ENCODE assay signal across 20 cellular contexts in the genomic region with DNA sequence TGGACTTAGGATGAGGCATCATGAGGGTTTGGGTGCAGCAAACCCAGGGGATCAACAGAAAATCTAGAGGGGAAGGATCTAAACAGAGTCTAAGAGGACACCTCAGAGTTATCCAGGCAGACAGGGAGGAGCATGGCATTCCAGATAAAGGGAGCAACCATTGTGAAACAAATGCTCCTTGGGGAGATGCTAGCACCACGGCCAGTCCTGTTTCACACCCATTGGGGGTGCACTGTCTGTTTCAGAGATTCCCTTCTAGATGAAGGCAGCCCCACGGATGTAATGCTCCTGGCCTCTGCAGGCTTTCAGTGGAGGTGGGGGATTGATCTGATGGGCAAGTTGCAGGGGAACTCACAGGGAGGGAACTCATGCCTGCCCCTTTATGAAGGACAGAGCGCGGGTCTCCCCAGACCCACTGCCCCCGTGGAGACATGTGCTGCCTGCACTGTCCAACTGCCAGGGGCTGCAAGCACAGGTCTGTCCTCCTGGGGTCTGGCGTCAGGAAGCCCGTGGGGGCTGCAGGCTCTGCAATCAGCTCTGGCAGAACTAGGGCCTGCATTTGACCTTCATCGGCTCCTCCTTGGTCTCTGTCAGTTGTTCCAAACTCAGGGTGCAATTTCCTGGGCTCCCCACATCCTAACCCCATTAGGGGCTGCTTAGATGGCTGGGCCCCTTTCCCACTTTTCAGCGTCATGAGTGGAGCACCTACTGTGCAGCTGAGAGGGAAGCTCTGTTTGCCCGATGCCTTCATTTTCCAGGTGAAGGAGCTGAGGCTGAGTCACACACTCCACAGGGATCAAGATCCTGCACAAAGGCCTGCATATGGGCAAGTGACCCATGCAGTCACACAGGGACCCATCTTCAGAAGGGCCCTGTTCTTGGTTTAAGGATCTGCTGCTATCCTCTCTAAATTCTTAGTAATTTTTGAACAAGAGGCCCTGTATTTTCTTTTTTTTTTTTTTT.
DNase-seq lines count a peak whose midpoint lies in the region; ATAC-seq, FAIRE-seq and TF ChIP-seq lines count a peak whose summit lies in the region.
"Had no signal": no experiment of that assay in that cellular context is flagged by ENCODE, and none has a peak within 500 bp of the region (broad histone marks: within the 10 kb centered on the region; RNA-seq: fewer than 3 reads in every experiment).

No MANE protein-coding gene starts in this region.

- CTCF ChIA-PET in A549 (lab: Yijun Ruan, JAX) (interaction anchor here (1.0 to 1.2 kb wide), 2 partner anchors 163 to 218 kb away, joined by 3 read pairs; no protein-coding TSS in a partner anchor), HEK293 (lab: Yijun Ruan, JAX) (no interaction called here), Calu3 (lab: Charles Lee) (no interaction called here)

- H2AFZ ChIP-seq in GM23248 = no peak overlapping the region

- no peaks in the 10 kb centered on the region for H3K9me3 Mint-ChIP-seq in Calu3 (ENCODE audit: low read depth, unreplicated experiment)
- H3K9me3 Mint-ChIP-seq: activated T-cell treated with anti-CD3 and anti-CD28 coated beads, Interleukin-2, amount 50 U/mL, for 4 hours; IgD-negative memory B cell had no signal

- H3K9me3 ChIP-seq in A549 (no peaks in the 10 kb centered on the region), HEK293 (ENCODE audit: control insufficient read depth, insufficient read depth, low read depth, low read length) (no peaks in the 10 kb centered on the region), Peyer's patch (no peaks in the 10 kb centered on the region), GM23248 (ENCODE audit: low read depth) (no peaks in the 10 kb centered on the region)
- H3K9me3 ChIP-seq: adrenal gland, BLaER1, mucosa of descending colon, upper lobe of left lung had no signal

- peaks cover 22% of the 10 kb centered on the region for H3K27me3 Mint-ChIP-seq in Calu3 (ENCODE audit: unreplicated experiment)

- H3K27me3 ChIP-seq in bronchial epithelial cell (ENCODE audit: control insufficient read depth, insufficient read depth, low read length) (no peaks in the 10 kb centered on the region), Peyer's patch (no peaks in the 10 kb centered on the region), GM23248 (replicated peaks; ENCODE audit: insufficient read depth) (no peaks in the 10 kb centered on the region; the same call in 1 of the 2 replicates)
- H3K27me3 ChIP-seq: adrenal gland, BLaER1, upper lobe of left lung had no signal

- no peak for DNase-seq in A549 (ENCODE audit: low read depth in 1 of 2, low spot score in 1 of 2)
- DNase-seq in bronchial epithelial cell (ENCODE audit: low read depth) = peak; percentile 12
- peak; percentile 45 for DNase-seq in kidney tubule cell (ENCODE audit: low spot score)
- no peak for DNase-seq in Peyer's patch
- DNase-seq in anterior cingulate cortex (lab: John Stamatoyannopoulos, UW) = no peak
- no peak for DNase-seq in Calu3
- DNase-seq in GM23248 = no peak
- DNase-seq: activated naive CD4-positive, alpha-beta T cell; activated T-cell treated with anti-CD3 and anti-CD28 coated beads, Interleukin-2, amount 50 U/mL, for 4 hours; mucosa of descending colon; NCI-H1417 treated with DMSO at 0.1 percent for 48 hours; NCI-H510A treated with DMSO at 0.1 percent for 48 hours; stimulated activated CD4-positive, alpha-beta T cell treated with anti-CD3 and anti-CD28 coated beads, Interleukin-12 subunit alpha, Interleukin-12 subunit beta, amount 100 ng/mL, for 4 hours; T1000 had no signal

- no peak for FAIRE-seq in A549 (lab: Jason Lieb, UNC)
- FAIRE-seq in bronchial epithelial cell (lab: Jason Lieb, UNC) = peak; percentile 40

- no peak for TF ChIP-seq RAD21 in A549 (conservative IDR thresholded peaks at IDR 0.05 in 1 of 2, IDR thresholded peaks at IDR 0.05 in 1 of 2)

- no peak for TF ChIP-seq EP300 in A549 (IDR thresholded peaks at IDR 0.05)

- no peak overlapping the region for H3K4me3 Mint-ChIP-seq in Calu3 (ENCODE audit: low read depth, unreplicated experiment)
- H3K4me3 Mint-ChIP-seq: activated T-cell treated with anti-CD3 and anti-CD28 coated beads, Interleukin-2, amount 50 U/mL, for 4 hours had no signal

- TF ChIP-seq CTCF in A549 (IDR thresholded peaks at IDR 0.05) (no peak), HEK293 (tag by site-specific recombination; IDR thresholded peaks at IDR 0.05) (no peak), bronchial epithelial cell (IDR thresholded peaks at IDR 0.05; ENCODE audit: insufficient read depth, low read length, severe bottlenecking) (no peak), Peyer's patch (IDR thresholded peaks at IDR 0.05) (no peak), Calu3 (IDR thresholded peaks at IDR 0.05; ENCODE audit: unreplicated experiment) (no peak)

- H3K9ac ChIP-seq in GM23248 = no peak overlapping the region
- H3K9ac ChIP-seq: BLaER1 had no signal

- ATAC-seq in A549 = no peak
- ATAC-seq: activated T-cell treated with anti-CD3 and anti-CD28 coated beads, Interleukin-2, amount 50 U/mL, for 4 hours; mucosa of descending colon; SK-N-SH treated with all-trans-retinoic acid at 6 μM for 48 hours had no signal

- H3K4me2 ChIP-seq in A549 = no peak overlapping the region
- no peak overlapping the region for H3K4me2 ChIP-seq in GM23248 (ENCODE audit: unreplicated experiment)
- H3K4me2 ChIP-seq: BLaER1 had no signal

- BruUV-seq in Calu3 (replicated peaks; lab: Mats Ljungman, UMichigan) = no TSS peak

- in situ Hi-C loops in GM23248 (cut with MboI) = no loop called here

- H4K20me1 ChIP-seq in GM23248 (ENCODE audit: insufficient read depth) = no peaks in the 10 kb centered on the region
- H4K20me1 ChIP-seq: BLaER1 had no signal

- WGBS in A549 (ENCODE audit: missing lambda C conversion rate) = 91% methylated on average over 10 of the region's 10 CpGs
- WGBS in GM23248 (ENCODE audit: low coverage in 1 of 2, low lambda C conversion rate in 2 of 2, missing lambda C conversion rate in 2 of 2), 2 experiments = 82 to 86% methylated on average over 7 to 10 of the region's 10 CpGs

- H3K4me1 ChIP-seq in A549 (peaks cover 18% of the 10 kb centered on the region), HEK293 (ENCODE audit: control insufficient read depth, insufficient read depth, low read length) (no peaks in the 10 kb centered on the region), Peyer's patch (no peaks in the 10 kb centered on the region), GM23248 (ENCODE audit: insufficient read depth) (0 out of 2 replicates have a peak, but pooled peaks cover 5% of the 10 kb centered on the region)
- H3K4me1 ChIP-seq: adrenal gland had no signal

- intact Hi-C loops in Calu3 (cut with micrococcal nuclease; ENCODE audit: unreplicated experiment) = no loop called here

- no peak for TF ChIP-seq POLR2A in A549 (IDR thresholded peaks at IDR 0.05; ENCODE audit: low read length)
- no peak for TF ChIP-seq POLR2A in Peyer's patch (IDR thresholded peaks at IDR 0.05)

- no peaks in the 10 kb centered on the region for H3K36me3 ChIP-seq in HEK293 (ENCODE audit: control insufficient read depth in 2 of 2, insufficient read depth in 1 of 2, low read length in 2 of 2)
- no peaks in the 10 kb centered on the region for H3K36me3 ChIP-seq in bronchial epithelial cell (ENCODE audit: control insufficient read depth, insufficient read depth, low read length)
- H3K36me3 ChIP-seq in Peyer's patch = no peaks in the 10 kb centered on the region
- no peaks in the 10 kb centered on the region for H3K36me3 ChIP-seq in GM23248 (ENCODE audit: low read depth)
- H3K36me3 ChIP-seq: adrenal gland, BLaER1, upper lobe of left lung had no signal

- POLR2A ChIA-PET in A549 (lab: Yijun Ruan, JAX) = no interaction called here
- POLR2A ChIA-PET in HEK293 (lab: Yijun Ruan, JAX) = interaction anchor here (0.7 to 1.7 kb wide), 2 partner anchors 163 to 168 kb away, joined by 3 to 6 read pairs; a partner anchor contains a TSS

- peak overlapping the region; percentile 8 to 73; a peak in 5 of 6 replicates for H3K27ac ChIP-seq in A549
- no peak overlapping the region for H3K27ac ChIP-seq in HEK293 (ENCODE audit: extremely low read depth, low read depth, low read length)
- no peak overlapping the region for H3K27ac ChIP-seq in Peyer's patch
- no peak overlapping the region for H3K27ac ChIP-seq in GM23248
- H3K27ac ChIP-seq: BLaER1, upper lobe of left lung had no signal

- no peaks in the 10 kb centered on the region for H3K9me2 ChIP-seq in GM23248 (ENCODE audit: insufficient read depth)

- H3K4me1 Mint-ChIP-seq in Calu3 (ENCODE audit: low read depth, unreplicated experiment) = no peaks in the 10 kb centered on the region

- H3K36me3 Mint-ChIP-seq in Calu3 (ENCODE audit: insufficient read depth, unreplicated experiment) = no peaks in the 10 kb centered on the region

- H3F3A ChIP-seq in GM23248 (ENCODE audit: insufficient read depth) = peaks cover 7% of the 10 kb centered on the region; the same call in 1 of the 2 replicates

- no peaks in the 10 kb centered on the region for H3K79me2 ChIP-seq in GM23248 (ENCODE audit: insufficient read depth)

- no peak overlapping the region for H3K27ac Mint-ChIP-seq in Calu3 (ENCODE audit: unreplicated experiment)

- no peak overlapping the region for H3K4me3 ChIP-seq in A549
- H3K4me3 ChIP-seq in HEK293 (ENCODE audit: low read depth, low read length) = no peak overlapping the region
- H3K4me3 ChIP-seq in bronchial epithelial cell (ENCODE audit: low read depth, low read length) = no peak overlapping the region
- H3K4me3 ChIP-seq in Peyer's patch = no peak overlapping the region
- H3K4me3 ChIP-seq in GM23248 = no peak overlapping the region
- H3K4me3 ChIP-seq: adrenal gland, BLaER1, mucosa of descending colon, upper lobe of left lung had no signal

TF ChIP-seq in A549, 52 proteins besides CTCF, POLR2A, EP300 and RAD21 (continues in another document):
- TF ChIP-seq, protein P1, sequence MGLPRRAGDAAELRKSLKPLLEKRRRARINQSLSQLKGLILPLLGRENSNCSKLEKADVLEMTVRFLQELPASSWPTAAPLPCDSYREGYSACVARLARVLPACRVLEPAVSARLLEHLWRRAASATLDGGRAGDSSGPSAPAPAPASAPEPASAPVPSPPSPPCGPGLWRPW (IDR thresholded peaks at IDR 0.05) = no peak
- TF ChIP-seq EHF (CRISPR knock-in tag; IDR thresholded peaks at IDR 0.05) = no peak
- no peak for TF ChIP-seq NPAS2 (CRISPR knock-in tag; IDR thresholded peaks at IDR 0.05; ENCODE audit: borderline replicate concordance)
- no peak for TF ChIP-seq MAZ (IDR thresholded peaks at IDR 0.05; ENCODE audit: borderline replicate concordance, low read depth, low read length)
- TF ChIP-seq TFCP2L1 (CRISPR knock-in tag; IDR thresholded peaks at IDR 0.05) = no peak

TF ChIP-seq in HEK293, 187 proteins besides CTCF, POLR2A, EP300 and RAD21:
- TF ChIP-seq HOXA7 (CRISPR knock-in tag; IDR thresholded peaks at IDR 0.05; ENCODE audit: borderline replicate concordance) (no peak), KLF10 (tag by site-specific recombination; IDR thresholded peaks at IDR 0.05) (no peak), ZNF433 (tag by site-specific recombination; IDR thresholded peaks at IDR 0.05; ENCODE audit: low read depth) (no peak), ZIC2 (tag by site-specific recombination; IDR thresholded peaks at IDR 0.05) (0 out of 2 replicates have a peak, but pooled peaks have one; percentile 23)

Comparison
In these comparisons a context has a peak if more than half of its experiments do, and no peak if none do; other contexts are left out.
1. DNase-seq: peak in bronchial epithelial cell (single experiment) and kidney tubule cell (single experiment); none in A549 (0 of 2), Peyer's patch (0 of 3), anterior cingulate cortex (0 of 58), Calu3 (single experiment) and GM23248 (single experiment).
2. H3K27ac ChIP-seq: peak in A549 (2 of 2); none in HEK293 (single experiment), Peyer's patch (0 of 4) and GM23248 (single experiment).